In the genomic region with DNA sequence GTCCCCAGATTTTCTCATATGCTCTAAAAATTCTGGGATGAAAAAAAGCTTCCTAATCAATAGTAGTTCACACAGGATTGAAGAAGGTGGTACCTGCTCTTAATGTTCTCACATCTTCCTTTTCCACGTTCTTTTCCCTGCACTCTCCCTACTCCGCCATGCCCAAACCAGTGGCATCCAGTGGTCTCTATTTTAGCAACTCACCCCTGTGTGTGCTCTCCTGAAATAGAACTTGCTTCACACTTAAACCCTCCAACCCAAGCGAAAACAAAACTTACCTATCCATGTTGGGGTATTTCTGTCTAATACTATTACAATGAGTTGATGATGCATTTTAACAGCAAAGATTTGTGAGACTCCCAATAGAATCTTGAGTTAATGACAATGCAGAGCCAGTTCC, we compare ENCODE assay signal across 9 cellular contexts.
"Had no signal": no experiment of that assay in that cellular context is flagged by ENCODE, and none has a peak within 500 bp of the region (broad histone marks: within the 10 kb centered on the region; RNA-seq: fewer than 3 reads in every experiment).

No MANE protein-coding gene starts in this region.

- H3K27ac Mint-ChIP-seq: GM23338, H9, HFFc6 had no signal

- H3K9me3 ChIP-seq: HAP-1 had no signal

- H3K9me3 Mint-ChIP-seq: GM23338, H9, HFFc6 had no signal

- DNase-seq: GM23248, GOT3, H7, H9, HCEC 1CT, HFFc6 had no signal

- H3K36me3 ChIP-seq: HAP-1 had no signal

- H3K27ac ChIP-seq: GM23248 had no signal

- ATAC-seq: GM23338, HCT116 had no signal

- H3K4me1 Mint-ChIP-seq: GM23338, H9 had no signal

- H3K4me3 Mint-ChIP-seq: GM23338, H9, HFFc6 had no signal

- H3K4me3 ChIP-seq: GM23248, GM23338, HAP-1 had no signal
